ENCODE assay signal across 23 cellular contexts in genomic region chr20:14491436-14491835, GRCh38.
"Had no signal": no experiment of that assay in that cellular context is flagged by ENCODE, and none has a peak within 500 bp of the region (broad histone marks: within the 10 kb centered on the region; RNA-seq: fewer than 3 reads in every experiment).

No MANE protein-coding gene starts in this region.

- H3K27me3 Mint-ChIP-seq: memory B cell; naive B cell; natural killer cell treated with Interleukin-12 subunit alpha and Interleukin-12 subunit beta and Interleukin-15 and Interleukin-18, amount 100 ng/mL, for 72 hours; progenitor cell of endocrine pancreas; stimulated activated naive B cell treated with anti-CD40 and anti-IgM and Interleukin-4, amounts not matched to agents 10 μg/mL and 1 μg/mL and 100 μg/mL, for 72 hours; stimulated activated naive CD8-positive, alpha-beta T cell treated with anti-CD3 and anti-CD28 coated beads, Interleukin-15, Interleukin-2, amounts not matched to agents 100 ng/mL and 50 ng/mL, for 24 hours had no signal

- ATAC-seq: esophagus mucosa; gastrocnemius medialis; left lobe of liver; mucosa of descending colon; natural killer cell treated with Interleukin-12 subunit alpha and Interleukin-12 subunit beta and Interleukin-15 and Interleukin-18, amount 100 ng/mL, for 72 hours; right lobe of liver; stimulated activated naive B cell treated with anti-CD40 and anti-IgM and Interleukin-4, amounts not matched to agents 10 μg/mL and 1 μg/mL and 100 μg/mL, for 72 hours; upper lobe of right lung had no signal

- H3K27ac Mint-ChIP-seq: endodermal cell; memory B cell; naive B cell; natural killer cell treated with Interleukin-12 subunit alpha and Interleukin-12 subunit beta and Interleukin-15 and Interleukin-18, amount 100 ng/mL, for 72 hours; progenitor cell of endocrine pancreas; stimulated activated naive B cell treated with anti-CD40 and anti-IgM and Interleukin-4, amounts not matched to agents 10 μg/mL and 1 μg/mL and 100 μg/mL, for 72 hours; stimulated activated naive CD8-positive, alpha-beta T cell treated with anti-CD3 and anti-CD28 coated beads, Interleukin-15, Interleukin-2, amounts not matched to agents 100 ng/mL and 50 ng/mL, for 24 hours had no signal

- DNase-seq: effector CD4-positive, alpha-beta T cell; endodermal cell; foreskin fibroblast; gastrocnemius medialis; head of caudate nucleus; kidney; mucosa of descending colon; naive B cell; right lobe of liver; small intestine; stimulated activated CD4-positive, alpha-beta T cell treated with anti-CD3 and anti-CD28 coated beads, Interleukin-15, amount 100 ng/mL, for 24 hours; stimulated activated CD4-positive, alpha-beta T cell treated with anti-CD3 and anti-CD28 coated beads, Interleukin-2, amount 100 ng/mL, for 48 hours; stimulated activated naive B cell treated with anti-CD40 and anti-IgM and Interleukin-4, amounts not matched to agents 10 μg/mL and 1 μg/mL and 100 μg/mL, for 72 hours; transverse colon; upper lobe of right lung; uterus had no signal

- H3K9me3 Mint-ChIP-seq: endodermal cell; memory B cell; neural crest cell; stimulated activated naive B cell treated with anti-CD40 and anti-IgM and Interleukin-4, amounts not matched to agents 10 μg/mL and 1 μg/mL and 100 μg/mL, for 72 hours; stimulated activated naive CD8-positive, alpha-beta T cell treated with anti-CD3 and anti-CD28 coated beads, Interleukin-15, Interleukin-2, amounts not matched to agents 100 ng/mL and 50 ng/mL, for 24 hours had no signal

- H3K4me3 Mint-ChIP-seq: endodermal cell; memory B cell; naive B cell; natural killer cell treated with Interleukin-12 subunit alpha and Interleukin-12 subunit beta and Interleukin-15 and Interleukin-18, amount 100 ng/mL, for 72 hours; neural crest cell; stimulated activated naive B cell treated with anti-CD40 and anti-IgM and Interleukin-4, amounts not matched to agents 10 μg/mL and 1 μg/mL and 100 μg/mL, for 72 hours; stimulated activated naive CD8-positive, alpha-beta T cell treated with anti-CD3 and anti-CD28 coated beads, Interleukin-15, Interleukin-2, amounts not matched to agents 100 ng/mL and 50 ng/mL, for 24 hours had no signal

- H3K36me3 Mint-ChIP-seq: memory B cell; naive B cell; natural killer cell treated with Interleukin-12 subunit alpha and Interleukin-12 subunit beta and Interleukin-15 and Interleukin-18, amount 100 ng/mL, for 72 hours; stimulated activated naive B cell treated with anti-CD40 and anti-IgM and Interleukin-4, amounts not matched to agents 10 μg/mL and 1 μg/mL and 100 μg/mL, for 72 hours had no signal

- H3K4me1 Mint-ChIP-seq: memory B cell; naive B cell; neural crest cell; stimulated activated naive B cell treated with anti-CD40 and anti-IgM and Interleukin-4, amounts not matched to agents 10 μg/mL and 1 μg/mL and 100 μg/mL, for 72 hours had no signal
